ENCODE assay signal across 23 cellular contexts in the genomic region with DNA sequence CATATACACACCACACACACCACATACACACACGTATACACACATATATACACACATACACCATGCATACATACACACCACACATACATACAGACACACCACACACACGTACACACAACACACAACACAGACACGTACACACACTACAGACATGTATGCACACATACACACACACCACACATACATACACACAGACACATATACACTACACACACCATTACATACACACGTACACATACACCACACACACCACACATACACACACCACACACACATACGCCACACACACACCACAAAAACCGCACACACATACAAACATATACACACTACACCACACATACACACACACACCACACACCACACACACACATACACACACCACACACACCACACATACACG.
"Had no signal": no experiment of that assay in that cellular context is flagged by ENCODE, and none has a peak within 500 bp of the region (broad histone marks: within the 10 kb centered on the region; RNA-seq: fewer than 3 reads in every experiment).

No MANE protein-coding gene starts in this region.

- H3K4me3 ChIP-seq: adrenal gland, breast epithelium, SK-N-MC had no signal

- H3K27me3 ChIP-seq: adrenal gland, breast epithelium had no signal

- H3K4me3 Mint-ChIP-seq: activated B cell treated with CpG ODN at 0.5 μM for 24 hours; activated CD4-positive, alpha-beta memory T cell treated with anti-CD3 and anti-CD28 coated beads for 36 hours; activated CD4-positive, alpha-beta T cell treated with anti-CD3 and anti-CD28 coated beads, Interleukin-2, amount 10 ng/mL, durations not matched to agents 7 days and 5 days; activated naive CD8-positive, alpha-beta T cell treated with anti-CD3 and anti-CD28 coated beads, Interleukin-2, amount 10 ng/mL, durations not matched to agents 7 days and 5 days; activated T-cell treated with anti-CD3 and anti-CD28 coated beads, Interleukin-2, amount 50 U/mL, for 4 hours; T-cell had no signal

- H3K9me3 ChIP-seq: adrenal gland, breast epithelium had no signal

- H3K27ac ChIP-seq: adrenal gland, breast epithelium, SK-N-MC had no signal

- H3K27ac Mint-ChIP-seq: activated B cell treated with CpG ODN at 0.5 μM for 24 hours; activated CD4-positive, alpha-beta memory T cell treated with anti-CD3 and anti-CD28 coated beads for 36 hours; activated CD4-positive, alpha-beta T cell treated with anti-CD3 and anti-CD28 coated beads, Interleukin-2, amount 10 ng/mL, durations not matched to agents 7 days and 5 days; activated naive CD8-positive, alpha-beta T cell treated with anti-CD3 and anti-CD28 coated beads, Interleukin-2, amount 10 ng/mL, durations not matched to agents 7 days and 5 days; T-cell had no signal

- H3K36me3 Mint-ChIP-seq: activated CD4-positive, alpha-beta memory T cell treated with anti-CD3 and anti-CD28 coated beads for 36 hours; activated naive CD8-positive, alpha-beta T cell treated with anti-CD3 and anti-CD28 coated beads, Interleukin-2, amount 10 ng/mL, durations not matched to agents 7 days and 5 days; T-cell had no signal

- ATAC-seq: activated T-cell treated with anti-CD3 and anti-CD28 coated beads, Interleukin-2, amount 50 U/mL, for 4 hours; T-cell had no signal

- H3K4me1 Mint-ChIP-seq: activated B cell treated with CpG ODN at 0.5 μM for 24 hours; activated naive CD8-positive, alpha-beta T cell treated with anti-CD3 and anti-CD28 coated beads, Interleukin-2, amount 10 ng/mL, durations not matched to agents 7 days and 5 days; T-cell had no signal

- DNase-seq: activated B cell treated with CpG ODN at 0.5 μM for 24 hours; activated CD4-positive, alpha-beta memory T cell treated with anti-CD3 and anti-CD28 coated beads for 36 hours; activated CD4-positive, alpha-beta T cell treated with anti-CD3 and anti-CD28 coated beads, Interleukin-2, amount 10 ng/mL, durations not matched to agents 7 days and 5 days; activated CD8-positive, alpha-beta memory T cell treated with anti-CD3 and anti-CD28 coated beads for 24 hours; activated gamma-delta T cell; activated naive CD4-positive, alpha-beta T cell treated with anti-CD3 and anti-CD28 coated beads, Interleukin-2, amount 50 U/mL, for 16 hours; activated naive CD8-positive, alpha-beta T cell treated with anti-CD3 and anti-CD28 coated beads, Interleukin-2, amount 10 ng/mL, durations not matched to agents 7 days and 5 days; activated T-cell treated with anti-CD3 and anti-CD28 coated beads, Interleukin-2, amount 50 U/mL, for 4 hours; adrenal gland; anterior cingulate cortex; central memory CD4-positive, alpha-beta T cell; NCI-H1092; NCI-H1417; NCI-H1930; NCI-H2171; NCI-H2227 treated with DMSO at 0.1 percent for 48 hours; NCI-H526; NCI-H774; T-cell; T-helper 2 cell; T1000 had no signal

- H3K27me3 Mint-ChIP-seq: activated CD4-positive, alpha-beta memory T cell treated with anti-CD3 and anti-CD28 coated beads for 36 hours; activated naive CD8-positive, alpha-beta T cell treated with anti-CD3 and anti-CD28 coated beads, Interleukin-2, amount 10 ng/mL, durations not matched to agents 7 days and 5 days had no signal

- H3K9me3 Mint-ChIP-seq: activated B cell treated with CpG ODN at 0.5 μM for 24 hours; activated CD4-positive, alpha-beta memory T cell treated with anti-CD3 and anti-CD28 coated beads for 36 hours; activated CD4-positive, alpha-beta T cell treated with anti-CD3 and anti-CD28 coated beads, Interleukin-2, amount 10 ng/mL, durations not matched to agents 7 days and 5 days; activated naive CD8-positive, alpha-beta T cell treated with anti-CD3 and anti-CD28 coated beads, Interleukin-2, amount 10 ng/mL, durations not matched to agents 7 days and 5 days; activated T-cell treated with anti-CD3 and anti-CD28 coated beads, Interleukin-2, amount 50 U/mL, for 4 hours; T-cell had no signal

- H3K4me1 ChIP-seq: adrenal gland, breast epithelium had no signal
